ENCODE assay signal across 1 cellular context in the genomic region with DNA sequence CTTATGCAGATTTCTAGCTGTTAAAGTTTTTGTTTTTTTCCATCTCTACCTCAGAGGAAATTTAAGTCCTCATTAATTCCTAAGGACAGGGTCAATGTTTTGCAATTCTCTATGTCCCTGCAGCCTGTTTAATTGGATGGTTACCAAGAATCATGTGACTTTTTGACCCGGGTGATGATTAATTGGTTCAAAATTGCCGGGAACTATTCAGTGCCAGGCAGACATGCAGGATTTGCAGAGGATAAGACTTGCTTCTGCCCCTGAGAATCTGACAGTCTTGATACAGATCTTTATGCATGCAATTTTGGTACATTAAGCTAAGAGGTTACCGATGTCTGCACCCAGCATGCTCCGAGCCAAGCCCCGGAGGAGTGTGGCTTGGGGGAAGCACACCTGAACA.
TF ChIP-seq lines count a peak whose summit lies in the region.

No MANE protein-coding gene starts in this region.

TF ChIP-seq in WTC11, 78 proteins besides CTCF, POLR2A, EP300 and RAD21 (continued from another document):
- TF ChIP-seq, protein P1, sequence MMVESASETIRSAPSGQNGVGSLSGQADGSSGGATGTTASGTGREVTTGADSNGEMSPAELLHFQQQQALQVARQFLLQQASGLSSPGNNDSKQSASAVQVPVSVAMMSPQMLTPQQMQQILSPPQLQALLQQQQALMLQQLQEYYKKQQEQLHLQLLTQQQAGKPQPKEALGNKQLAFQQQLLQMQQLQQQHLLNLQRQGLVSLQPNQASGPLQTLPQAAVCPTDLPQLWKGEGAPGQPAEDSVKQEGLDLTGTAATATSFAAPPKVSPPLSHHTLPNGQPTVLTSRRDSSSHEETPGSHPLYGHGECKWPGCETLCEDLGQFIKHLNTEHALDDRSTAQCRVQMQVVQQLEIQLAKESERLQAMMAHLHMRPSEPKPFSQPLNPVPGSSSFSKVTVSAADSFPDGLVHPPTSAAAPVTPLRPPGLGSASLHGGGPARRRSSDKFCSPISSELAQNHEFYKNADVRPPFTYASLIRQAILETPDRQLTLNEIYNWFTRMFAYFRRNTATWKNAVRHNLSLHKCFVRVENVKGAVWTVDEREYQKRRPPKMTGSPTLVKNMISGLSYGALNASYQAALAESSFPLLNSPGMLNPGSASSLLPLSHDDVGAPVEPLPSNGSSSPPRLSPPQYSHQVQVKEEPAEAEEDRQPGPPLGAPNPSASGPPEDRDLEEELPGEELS (CRISPR knock-in tag; IDR thresholded peaks at IDR 0.05): no peak
- no peak for TF ChIP-seq ETV6 (CRISPR knock-in tag; IDR thresholded peaks at IDR 0.05)
- TF ChIP-seq, protein P2, sequence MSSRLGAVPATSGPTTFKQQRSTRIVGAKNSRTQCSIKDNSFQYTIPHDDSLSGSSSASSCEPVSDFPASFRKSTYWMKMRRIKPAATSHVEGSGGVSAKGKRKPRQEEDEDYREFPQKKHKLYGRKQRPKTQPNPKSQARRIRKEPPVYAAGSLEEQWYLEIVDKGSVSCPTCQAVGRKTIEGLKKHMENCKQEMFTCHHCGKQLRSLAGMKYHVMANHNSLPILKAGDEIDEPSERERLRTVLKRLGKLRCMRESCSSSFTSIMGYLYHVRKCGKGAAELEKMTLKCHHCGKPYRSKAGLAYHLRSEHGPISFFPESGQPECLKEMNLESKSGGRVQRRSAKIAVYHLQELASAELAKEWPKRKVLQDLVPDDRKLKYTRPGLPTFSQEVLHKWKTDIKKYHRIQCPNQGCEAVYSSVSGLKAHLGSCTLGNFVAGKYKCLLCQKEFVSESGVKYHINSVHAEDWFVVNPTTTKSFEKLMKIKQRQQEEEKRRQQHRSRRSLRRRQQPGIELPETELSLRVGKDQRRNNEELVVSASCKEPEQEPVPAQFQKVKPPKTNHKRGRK (CRISPR knock-in tag; IDR thresholded peaks at IDR 0.05; ENCODE audit: borderline replicate concordance): no peak
- TF ChIP-seq, protein P3, sequence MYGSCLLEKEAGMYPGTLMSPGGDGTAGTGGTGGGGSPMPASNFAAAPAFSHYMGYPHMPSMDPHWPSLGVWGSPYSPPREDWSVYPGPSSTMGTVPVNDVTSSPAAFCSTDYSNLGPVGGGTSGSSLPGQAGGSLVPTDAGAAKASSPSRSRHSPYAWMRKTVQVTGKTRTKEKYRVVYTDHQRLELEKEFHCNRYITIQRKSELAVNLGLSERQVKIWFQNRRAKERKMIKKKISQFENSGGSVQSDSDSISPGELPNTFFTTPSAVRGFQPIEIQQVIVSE (CRISPR knock-in tag; IDR thresholded peaks at IDR 0.05; ENCODE audit: borderline replicate concordance): no peak
- TF ChIP-seq NR3C1 (CRISPR knock-in tag; conservative IDR thresholded peaks at IDR 0.05; ENCODE audit: low read depth): no peak
- TF ChIP-seq KAT7 (CRISPR knock-in tag; IDR thresholded peaks at IDR 0.05; ENCODE audit: borderline replicate concordance): no peak
- TF ChIP-seq OVOL2 (CRISPR knock-in tag; IDR thresholded peaks at IDR 0.05; ENCODE audit: borderline replicate concordance): no peak
- TF ChIP-seq SP1 (CRISPR knock-in tag; conservative IDR thresholded peaks at IDR 0.05): no peak
- TF ChIP-seq ZNF232 (CRISPR knock-in tag; IDR thresholded peaks at IDR 0.05): no peak
